ENCODE assay signal across 1 cellular context in genomic region chr2:208025814-208026184, GRCh38.
TF ChIP-seq lines count a peak whose summit lies in the region.

No MANE protein-coding gene starts in this region.

TF ChIP-seq in H1, 55 proteins besides CTCF, POLR2A, EP300 and RAD21 (continued from another document):
- TF ChIP-seq SIX5 (IDR thresholded peaks at IDR 0.05; ENCODE audit: low read depth, low read length): no peak
TF ChIP-seq in H1: peak in this region for 0.
